In the genomic region with DNA sequence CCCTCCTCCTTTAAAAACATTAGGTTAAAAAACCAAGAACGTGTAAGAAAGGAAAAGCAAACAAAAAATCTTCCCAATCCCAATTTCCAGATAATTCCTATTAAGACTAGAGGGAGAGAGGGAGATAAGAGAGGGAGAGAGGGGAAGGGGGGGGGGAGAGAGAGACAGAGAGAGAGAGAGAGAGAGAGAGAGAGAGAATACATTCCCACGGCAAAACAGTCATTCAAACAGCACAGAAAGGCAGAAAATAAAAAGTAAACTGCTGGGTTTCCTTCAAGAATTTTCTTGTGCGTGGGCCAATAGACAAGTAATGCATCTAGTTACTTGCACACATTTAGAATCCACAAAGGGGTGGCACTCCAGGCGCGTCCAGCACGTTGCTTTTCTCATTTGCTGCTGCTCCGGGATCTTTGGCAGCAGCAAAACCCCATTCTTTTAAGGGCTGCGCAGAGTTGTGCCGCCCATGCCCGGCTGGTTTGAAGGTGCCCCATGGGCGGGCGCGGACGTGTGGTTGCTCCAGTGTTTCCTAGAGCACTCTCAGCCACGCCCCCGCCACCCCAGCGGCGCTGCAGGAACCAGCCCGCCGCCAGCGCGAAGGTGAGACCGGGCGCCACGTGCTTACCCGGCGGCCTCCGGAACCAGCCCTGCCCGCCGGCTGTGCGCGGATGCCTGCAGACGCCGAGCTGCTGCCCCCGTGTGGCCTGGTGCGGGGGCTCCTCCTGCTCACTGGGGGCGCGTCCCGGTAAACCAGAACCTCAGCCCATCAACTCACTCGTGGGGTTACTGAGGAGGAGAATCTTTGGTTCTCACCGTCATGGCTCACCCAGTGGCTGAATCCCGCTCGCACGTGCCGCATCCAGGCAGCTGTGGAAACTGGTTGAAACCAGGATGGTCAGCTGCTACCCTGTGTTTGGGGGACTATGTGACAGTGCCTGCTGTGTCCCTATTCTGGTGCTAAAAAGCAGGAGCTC, we compare ENCODE assay signal across 1 cellular context.
TF ChIP-seq lines count a peak whose summit lies in the region.

No MANE protein-coding gene starts in this region.

TF ChIP-seq in HepG2, 621 proteins besides CTCF, POLR2A, EP300 and RAD21 (continued from another document and continues in another):
- TF ChIP-seq, protein P1, sequence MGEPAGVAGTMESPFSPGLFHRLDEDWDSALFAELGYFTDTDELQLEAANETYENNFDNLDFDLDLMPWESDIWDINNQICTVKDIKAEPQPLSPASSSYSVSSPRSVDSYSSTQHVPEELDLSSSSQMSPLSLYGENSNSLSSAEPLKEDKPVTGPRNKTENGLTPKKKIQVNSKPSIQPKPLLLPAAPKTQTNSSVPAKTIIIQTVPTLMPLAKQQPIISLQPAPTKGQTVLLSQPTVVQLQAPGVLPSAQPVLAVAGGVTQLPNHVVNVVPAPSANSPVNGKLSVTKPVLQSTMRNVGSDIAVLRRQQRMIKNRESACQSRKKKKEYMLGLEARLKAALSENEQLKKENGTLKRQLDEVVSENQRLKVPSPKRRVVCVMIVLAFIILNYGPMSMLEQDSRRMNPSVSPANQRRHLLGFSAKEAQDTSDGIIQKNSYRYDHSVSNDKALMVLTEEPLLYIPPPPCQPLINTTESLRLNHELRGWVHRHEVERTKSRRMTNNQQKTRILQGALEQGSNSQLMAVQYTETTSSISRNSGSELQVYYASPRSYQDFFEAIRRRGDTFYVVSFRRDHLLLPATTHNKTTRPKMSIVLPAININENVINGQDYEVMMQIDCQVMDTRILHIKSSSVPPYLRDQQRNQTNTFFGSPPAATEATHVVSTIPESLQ (CRISPR knock-in tag; conservative IDR thresholded peaks at IDR 0.05): no peak
- TF ChIP-seq, protein P2, sequence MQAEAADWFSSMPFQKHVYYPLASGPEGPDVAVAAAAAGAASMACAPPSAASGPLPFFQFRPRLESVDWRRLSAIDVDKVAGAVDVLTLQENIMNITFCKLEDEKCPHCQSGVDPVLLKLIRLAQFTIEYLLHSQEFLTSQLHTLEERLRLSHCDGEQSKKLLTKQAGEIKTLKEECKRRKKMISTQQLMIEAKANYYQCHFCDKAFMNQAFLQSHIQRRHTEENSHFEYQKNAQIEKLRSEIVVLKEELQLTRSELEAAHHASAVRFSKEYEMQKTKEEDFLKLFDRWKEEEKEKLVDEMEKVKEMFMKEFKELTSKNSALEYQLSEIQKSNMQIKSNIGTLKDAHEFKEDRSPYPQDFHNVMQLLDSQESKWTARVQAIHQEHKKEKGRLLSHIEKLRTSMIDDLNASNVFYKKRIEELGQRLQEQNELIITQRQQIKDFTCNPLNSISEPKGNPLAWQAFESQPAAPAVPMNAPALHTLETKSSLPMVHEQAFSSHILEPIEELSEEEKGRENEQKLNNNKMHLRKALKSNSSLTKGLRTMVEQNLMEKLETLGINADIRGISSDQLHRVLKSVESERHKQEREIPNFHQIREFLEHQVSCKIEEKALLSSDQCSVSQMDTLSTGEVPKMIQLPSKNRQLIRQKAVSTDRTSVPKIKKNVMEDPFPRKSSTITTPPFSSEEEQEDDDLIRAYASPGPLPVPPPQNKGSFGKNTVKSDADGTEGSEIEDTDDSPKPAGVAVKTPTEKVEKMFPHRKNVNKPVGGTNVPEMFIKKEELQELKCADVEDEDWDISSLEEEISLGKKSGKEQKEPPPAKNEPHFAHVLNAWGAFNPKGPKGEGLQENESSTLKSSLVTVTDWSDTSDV (CRISPR knock-in tag; IDR thresholded peaks at IDR 0.05): peak; percentile 98
- TF ChIP-seq MTF2 (CRISPR knock-in tag; IDR thresholded peaks at IDR 0.05; ENCODE audit: borderline replicate concordance) (peak; percentile 67; the same call in 1 of the 2 replicates), SMAD9 (CRISPR knock-in tag; IDR thresholded peaks at IDR 0.05) (peak; percentile 98), TCF7L2 (IDR thresholded peaks at IDR 0.05; ENCODE audit: low read depth, low read length) (no peak), SAFB2 (CRISPR knock-in tag; IDR thresholded peaks at IDR 0.05; ENCODE audit: borderline replicate concordance, low read depth) (peak; percentile 91), GTF3A (CRISPR knock-in tag; conservative IDR thresholded peaks at IDR 0.05) (no peak), CHD4 (IDR thresholded peaks at IDR 0.05; ENCODE audit: borderline replicate concordance, low read length) (no peak), KLF6 (CRISPR knock-in tag; IDR thresholded peaks at IDR 0.05) (peak; percentile 97), TEAD2 (CRISPR knock-in tag; IDR thresholded peaks at IDR 0.05) (no peak; the same call in 1 of the 2 replicates), SIX1 (CRISPR knock-in tag; IDR thresholded peaks at IDR 0.05; ENCODE audit: borderline replicate concordance) (no peak), SMARCC2 (IDR thresholded peaks at IDR 0.05) (no peak), ZNF709 (CRISPR knock-in tag; IDR thresholded peaks at IDR 0.05) (peak; percentile 98), SMAD3 (CRISPR knock-in tag; IDR thresholded peaks at IDR 0.05) (peak; percentile 88), ETV5 (CRISPR knock-in tag; IDR thresholded peaks at IDR 0.05; ENCODE audit: borderline replicate concordance) (peak; percentile 91), SP140L (CRISPR knock-in tag; IDR thresholded peaks at IDR 0.05; ENCODE audit: borderline replicate concordance) (peak; percentile 95; the same call in 1 of the 2 replicates), AKAP8 (CRISPR knock-in tag; IDR thresholded peaks at IDR 0.05) (no peak), LCORL (IDR thresholded peaks at IDR 0.05) (no peak), LCORL (CRISPR knock-in tag; IDR thresholded peaks at IDR 0.05) (peak; percentile 75), ZNF337 (CRISPR knock-in tag; IDR thresholded peaks at IDR 0.05; ENCODE audit: borderline replicate concordance, low read depth) (peak; percentile 94; the same call in 1 of the 2 replicates), TEAD3 (CRISPR knock-in tag; optimal IDR thresholded peaks at IDR 0.05; ENCODE audit: borderline replicate concordance) (peak; percentile 67), KLF9 (CRISPR knock-in tag; IDR thresholded peaks at IDR 0.05; ENCODE audit: low read depth) (peak; percentile 96; the same call in 1 of the 2 replicates), IRF2 (CRISPR knock-in tag; IDR thresholded peaks at IDR 0.05) (peak; percentile 90), ZNF546 (CRISPR knock-in tag; conservative IDR thresholded peaks at IDR 0.05) (peak; percentile 99), ZNF788 (CRISPR knock-in tag; IDR thresholded peaks at IDR 0.05; ENCODE audit: borderline replicate concordance) (peak; percentile 95; the same call in 1 of the 2 replicates)
- TF ChIP-seq, protein P3, sequence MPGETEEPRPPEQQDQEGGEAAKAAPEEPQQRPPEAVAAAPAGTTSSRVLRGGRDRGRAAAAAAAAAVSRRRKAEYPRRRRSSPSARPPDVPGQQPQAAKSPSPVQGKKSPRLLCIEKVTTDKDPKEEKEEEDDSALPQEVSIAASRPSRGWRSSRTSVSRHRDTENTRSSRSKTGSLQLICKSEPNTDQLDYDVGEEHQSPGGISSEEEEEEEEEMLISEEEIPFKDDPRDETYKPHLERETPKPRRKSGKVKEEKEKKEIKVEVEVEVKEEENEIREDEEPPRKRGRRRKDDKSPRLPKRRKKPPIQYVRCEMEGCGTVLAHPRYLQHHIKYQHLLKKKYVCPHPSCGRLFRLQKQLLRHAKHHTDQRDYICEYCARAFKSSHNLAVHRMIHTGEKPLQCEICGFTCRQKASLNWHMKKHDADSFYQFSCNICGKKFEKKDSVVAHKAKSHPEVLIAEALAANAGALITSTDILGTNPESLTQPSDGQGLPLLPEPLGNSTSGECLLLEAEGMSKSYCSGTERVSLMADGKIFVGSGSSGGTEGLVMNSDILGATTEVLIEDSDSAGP (CRISPR knock-in tag; IDR thresholded peaks at IDR 0.05; ENCODE audit: borderline replicate concordance): peak; percentile 94
- TF ChIP-seq, protein P4, sequence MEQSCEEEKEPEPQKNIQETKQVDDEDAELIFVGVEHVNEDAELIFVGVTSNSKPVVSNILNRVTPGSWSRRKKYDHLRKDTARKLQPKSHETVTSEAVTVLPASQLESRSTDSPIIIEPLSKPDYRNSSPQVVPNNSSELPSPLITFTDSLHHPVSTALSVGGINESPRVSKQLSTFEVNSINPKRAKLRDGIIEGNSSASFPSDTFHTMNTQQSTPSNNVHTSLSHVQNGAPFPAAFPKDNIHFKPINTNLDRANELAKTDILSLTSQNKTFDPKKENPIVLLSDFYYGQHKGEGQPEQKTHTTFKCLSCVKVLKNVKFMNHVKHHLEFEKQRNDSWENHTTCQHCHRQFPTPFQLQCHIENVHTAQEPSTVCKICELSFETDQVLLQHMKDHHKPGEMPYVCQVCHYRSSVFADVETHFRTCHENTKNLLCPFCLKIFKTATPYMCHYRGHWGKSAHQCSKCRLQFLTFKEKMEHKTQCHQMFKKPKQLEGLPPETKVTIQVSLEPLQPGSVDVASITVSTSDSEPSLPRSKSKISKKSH (CRISPR knock-in tag; IDR thresholded peaks at IDR 0.05; ENCODE audit: borderline replicate concordance): peak; percentile 99
- TF ChIP-seq, protein P5, sequence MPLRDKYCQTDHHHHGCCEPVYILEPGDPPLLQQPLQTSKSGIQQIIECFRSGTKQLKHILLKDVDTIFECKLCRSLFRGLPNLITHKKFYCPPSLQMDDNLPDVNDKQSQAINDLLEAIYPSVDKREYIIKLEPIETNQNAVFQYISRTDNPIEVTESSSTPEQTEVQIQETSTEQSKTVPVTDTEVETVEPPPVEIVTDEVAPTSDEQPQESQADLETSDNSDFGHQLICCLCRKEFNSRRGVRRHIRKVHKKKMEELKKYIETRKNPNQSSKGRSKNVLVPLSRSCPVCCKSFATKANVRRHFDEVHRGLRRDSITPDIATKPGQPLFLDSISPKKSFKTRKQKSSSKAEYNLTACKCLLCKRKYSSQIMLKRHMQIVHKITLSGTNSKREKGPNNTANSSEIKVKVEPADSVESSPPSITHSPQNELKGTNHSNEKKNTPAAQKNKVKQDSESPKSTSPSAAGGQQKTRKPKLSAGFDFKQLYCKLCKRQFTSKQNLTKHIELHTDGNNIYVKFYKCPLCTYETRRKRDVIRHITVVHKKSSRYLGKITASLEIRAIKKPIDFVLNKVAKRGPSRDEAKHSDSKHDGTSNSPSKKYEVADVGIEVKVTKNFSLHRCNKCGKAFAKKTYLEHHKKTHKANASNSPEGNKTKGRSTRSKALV (CRISPR knock-in tag; IDR thresholded peaks at IDR 0.05): peak; percentile 95
- TF ChIP-seq, protein P6, sequence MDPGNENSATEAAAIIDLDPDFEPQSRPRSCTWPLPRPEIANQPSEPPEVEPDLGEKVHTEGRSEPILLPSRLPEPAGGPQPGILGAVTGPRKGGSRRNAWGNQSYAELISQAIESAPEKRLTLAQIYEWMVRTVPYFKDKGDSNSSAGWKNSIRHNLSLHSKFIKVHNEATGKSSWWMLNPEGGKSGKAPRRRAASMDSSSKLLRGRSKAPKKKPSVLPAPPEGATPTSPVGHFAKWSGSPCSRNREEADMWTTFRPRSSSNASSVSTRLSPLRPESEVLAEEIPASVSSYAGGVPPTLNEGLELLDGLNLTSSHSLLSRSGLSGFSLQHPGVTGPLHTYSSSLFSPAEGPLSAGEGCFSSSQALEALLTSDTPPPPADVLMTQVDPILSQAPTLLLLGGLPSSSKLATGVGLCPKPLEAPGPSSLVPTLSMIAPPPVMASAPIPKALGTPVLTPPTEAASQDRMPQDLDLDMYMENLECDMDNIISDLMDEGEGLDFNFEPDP (CRISPR knock-in tag; conservative IDR thresholded peaks at IDR 0.05): no peak
- TF ChIP-seq, protein P7, sequence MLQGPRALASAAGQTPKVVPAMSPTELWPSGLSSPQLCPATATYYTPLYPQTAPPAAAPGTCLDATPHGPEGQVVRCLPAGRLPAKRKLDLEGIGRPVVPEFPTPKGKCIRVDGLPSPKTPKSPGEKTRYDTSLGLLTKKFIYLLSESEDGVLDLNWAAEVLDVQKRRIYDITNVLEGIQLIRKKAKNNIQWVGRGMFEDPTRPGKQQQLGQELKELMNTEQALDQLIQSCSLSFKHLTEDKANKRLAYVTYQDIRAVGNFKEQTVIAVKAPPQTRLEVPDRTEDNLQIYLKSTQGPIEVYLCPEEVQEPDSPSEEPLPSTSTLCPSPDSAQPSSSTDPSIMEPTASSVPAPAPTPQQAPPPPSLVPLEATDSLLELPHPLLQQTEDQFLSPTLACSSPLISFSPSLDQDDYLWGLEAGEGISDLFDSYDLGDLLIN (CRISPR knock-in tag; IDR thresholded peaks at IDR 0.05; ENCODE audit: borderline replicate concordance): peak; percentile 91; the same call in 1 of the 2 replicates
- TF ChIP-seq, protein P8, sequence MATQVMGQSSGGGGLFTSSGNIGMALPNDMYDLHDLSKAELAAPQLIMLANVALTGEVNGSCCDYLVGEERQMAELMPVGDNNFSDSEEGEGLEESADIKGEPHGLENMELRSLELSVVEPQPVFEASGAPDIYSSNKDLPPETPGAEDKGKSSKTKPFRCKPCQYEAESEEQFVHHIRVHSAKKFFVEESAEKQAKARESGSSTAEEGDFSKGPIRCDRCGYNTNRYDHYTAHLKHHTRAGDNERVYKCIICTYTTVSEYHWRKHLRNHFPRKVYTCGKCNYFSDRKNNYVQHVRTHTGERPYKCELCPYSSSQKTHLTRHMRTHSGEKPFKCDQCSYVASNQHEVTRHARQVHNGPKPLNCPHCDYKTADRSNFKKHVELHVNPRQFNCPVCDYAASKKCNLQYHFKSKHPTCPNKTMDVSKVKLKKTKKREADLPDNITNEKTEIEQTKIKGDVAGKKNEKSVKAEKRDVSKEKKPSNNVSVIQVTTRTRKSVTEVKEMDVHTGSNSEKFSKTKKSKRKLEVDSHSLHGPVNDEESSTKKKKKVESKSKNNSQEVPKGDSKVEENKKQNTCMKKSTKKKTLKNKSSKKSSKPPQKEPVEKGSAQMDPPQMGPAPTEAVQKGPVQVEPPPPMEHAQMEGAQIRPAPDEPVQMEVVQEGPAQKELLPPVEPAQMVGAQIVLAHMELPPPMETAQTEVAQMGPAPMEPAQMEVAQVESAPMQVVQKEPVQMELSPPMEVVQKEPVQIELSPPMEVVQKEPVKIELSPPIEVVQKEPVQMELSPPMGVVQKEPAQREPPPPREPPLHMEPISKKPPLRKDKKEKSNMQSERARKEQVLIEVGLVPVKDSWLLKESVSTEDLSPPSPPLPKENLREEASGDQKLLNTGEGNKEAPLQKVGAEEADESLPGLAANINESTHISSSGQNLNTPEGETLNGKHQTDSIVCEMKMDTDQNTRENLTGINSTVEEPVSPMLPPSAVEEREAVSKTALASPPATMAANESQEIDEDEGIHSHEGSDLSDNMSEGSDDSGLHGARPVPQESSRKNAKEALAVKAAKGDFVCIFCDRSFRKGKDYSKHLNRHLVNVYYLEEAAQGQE (IDR thresholded peaks at IDR 0.05; ENCODE audit: borderline replicate concordance in 1 of 2, low read depth in 1 of 2, low read length in 2 of 2): peak in 1 of 2 experiments; percentile 41; a peak in 1 of 4 replicates
